34 cellular contexts compared by ENCODE assay signal in the genomic region with DNA sequence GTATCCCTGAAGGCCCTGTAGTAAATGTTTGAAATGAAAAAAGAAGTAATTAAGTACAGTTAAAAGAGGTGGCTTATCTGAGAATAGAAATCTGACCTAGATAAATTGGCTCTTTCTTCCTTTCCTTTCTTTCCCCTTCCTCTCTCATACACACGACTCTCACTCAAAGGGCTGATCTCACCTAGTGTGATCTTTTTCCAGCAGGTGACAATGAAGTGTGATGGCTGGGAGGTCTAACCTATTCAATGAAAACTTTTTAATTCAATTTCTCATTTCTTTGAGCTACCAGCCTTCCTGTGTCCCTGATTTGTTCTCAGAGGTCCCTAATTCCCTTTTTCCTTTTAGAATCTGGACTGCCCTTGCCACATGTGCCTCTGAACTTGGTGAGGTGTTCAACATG.
"Had no signal": no experiment of that assay in that cellular context is flagged by ENCODE, and none has a peak within 500 bp of the region (broad histone marks: within the 10 kb centered on the region; RNA-seq: fewer than 3 reads in every experiment).

No MANE protein-coding gene starts in this region.

- H3K27me3 ChIP-seq: MG63 had no signal

- H3K36me3 ChIP-seq: MG63 had no signal

- H3K9me3 ChIP-seq: MG63 had no signal

- DNase-seq: Karpas-422, Kasumi-1, MG63, MM.1S, MV-4-11, NCI-H1048, NCI-H1092, NCI-H1092 treated with DMSO at 0.1 percent for 48 hours, NCI-H1105, NCI-H1105 treated with DMSO at 0.1 percent for 48 hours, NCI-H1417, NCI-H1417 treated with DMSO at 0.1 percent for 48 hours, NCI-H1436, NCI-H1436 treated with DMSO at 0.1 percent for 48 hours, NCI-H146, NCI-H1694, NCI-H1694 treated with DMSO at 0.1 percent for 48 hours, NCI-H187, NCI-H187 treated with DMSO at 0.1 percent for 48 hours, NCI-H1930, NCI-H2029, NCI-H2029 treated with DMSO at 0.1 percent for 48 hours, NCI-H2081, NCI-H2081 treated with DMSO at 0.1 percent for 48 hours, NCI-H2107, NCI-H2171, NCI-H2171 treated with DMSO at 0.1 percent for 48 hours, NCI-H2227 treated with DMSO at 0.1 percent for 48 hours, NCI-H226, NCI-H345, NCI-H446, NCI-H446 treated with DMSO at 0.1 percent for 48 hours, NCI-H510A, NCI-H510A treated with DMSO at 0.1 percent for 48 hours had no signal

- H3K4me3 ChIP-seq: MG63 had no signal
